In the genomic region with DNA sequence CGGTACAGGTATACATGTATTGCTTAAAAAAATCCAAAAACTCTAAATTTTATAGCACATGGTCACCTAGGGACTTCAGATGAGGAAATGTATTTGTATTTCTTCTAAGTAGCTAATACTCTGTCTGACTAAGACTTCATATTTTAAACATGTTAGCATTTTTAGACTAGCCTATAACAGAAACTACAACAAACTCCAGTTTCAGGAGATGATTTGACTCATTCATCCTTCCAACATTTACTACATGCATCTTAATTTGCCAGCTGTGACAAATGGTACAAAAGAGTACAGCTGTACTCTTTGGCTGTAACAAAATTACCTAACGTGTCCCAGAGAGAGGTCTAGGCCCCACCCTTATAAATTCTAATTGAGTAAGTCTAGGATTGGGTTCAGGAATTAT, we compare ENCODE assay signal across 12 cellular contexts. TPM values are rescaled to one million over a fixed set of nuclear protein-coding genes. Genes with fewer than 3 reads are reported as not detected.
DNase-seq lines count a peak whose midpoint lies in the region; ATAC-seq, FAIRE-seq and TF ChIP-seq lines count a peak whose summit lies in the region.
"Had no signal": no experiment of that assay in that cellular context is flagged by ENCODE, and none has a peak within 500 bp of the region (broad histone marks: within the 10 kb centered on the region; RNA-seq: fewer than 3 reads in every experiment).

No MANE protein-coding gene starts in this region.

- no peak overlapping the region for H2AFZ ChIP-seq in HepG2 (ENCODE audit: low read length)

- intact Hi-C loops in activated CD4-positive, alpha-beta memory T cell treated with anti-CD3 and anti-CD28 coated beads for 36 hours (cut with micrococcal nuclease), result loop anchor here (1.0 to 10.0 kb wide), 5 partner anchors 111 to 748 kb away; a partner anchor contains a TSS
- intact Hi-C loops in HepG2 (cut with micrococcal nuclease; ENCODE audit: unreplicated experiment) (no loop called here), body of pancreas (cut with DNase I) (no loop called here)

- no peak overlapping the region for H3K4me2 ChIP-seq in HepG2 (ENCODE audit: low read depth, low read length)

- H3K4me1 Mint-ChIP-seq in activated CD4-positive, alpha-beta memory T cell treated with anti-CD3 and anti-CD28 coated beads for 36 hours (ENCODE audit: low read depth), result peaks cover 35% of the 10 kb centered on the region

- no TSS peak for BruUV-seq in HepG2 (replicated peaks; lab: Mats Ljungman, UMichigan)

- H3K27ac ChIP-seq in HepG2 (ENCODE audit: extremely low read length, insufficient read depth, low read length), result no peak overlapping the region
- H3K27ac ChIP-seq in body of pancreas, result no peak overlapping the region
- H3K27ac ChIP-seq: neutrophil had no signal

- ATAC-seq in GM18861 (IDR thresholded peaks at IDR 0.05; ENCODE audit: unreplicated experiment), result peak; percentile 88
- ATAC-seq in GM21367 (IDR thresholded peaks at IDR 0.05; ENCODE audit: unreplicated experiment), result peak; percentile 65
- ATAC-seq in HG03045 (IDR thresholded peaks at IDR 0.05; ENCODE audit: unreplicated experiment), result peak; percentile 82
- ATAC-seq in HepG2, result no peak
- ATAC-seq in body of pancreas, result no peak
- ATAC-seq: left lobe of liver had no signal

- TF ChIP-seq CTCF in HepG2 (CRISPR knock-in tag; IDR thresholded peaks at IDR 0.05), result no peak
- no peak for TF ChIP-seq CTCF in body of pancreas (IDR thresholded peaks at IDR 0.05)

- H3K9me3 Mint-ChIP-seq in activated CD4-positive, alpha-beta memory T cell treated with anti-CD3 and anti-CD28 coated beads for 36 hours, result no peaks in the 10 kb centered on the region

- peak overlapping the region; percentile 62 for H3K27ac Mint-ChIP-seq in activated CD4-positive, alpha-beta memory T cell treated with anti-CD3 and anti-CD28 coated beads for 36 hours

- H3K4me1 ChIP-seq in HepG2 (ENCODE audit: insufficient read depth, low read length) (no peaks in the 10 kb centered on the region), body of pancreas (peaks cover 5% of the 10 kb centered on the region)

- TF ChIP-seq POLR2A in HepG2 (IDR thresholded peaks at IDR 0.05; ENCODE audit: insufficient read depth in 1 of 2, low read depth in 2 of 2, low read length in 2 of 2), result no peak
- TF ChIP-seq POLR2A in body of pancreas (IDR thresholded peaks at IDR 0.05), result no peak

- H4K20me1 ChIP-seq in HepG2 (ENCODE audit: insufficient read depth, low read length), result no peaks in the 10 kb centered on the region

- H3K79me2 ChIP-seq in HepG2 (ENCODE audit: insufficient read depth, low read length), result no peaks in the 10 kb centered on the region

- TF ChIP-seq EP300 in HepG2 (IDR thresholded peaks at IDR 0.05; ENCODE audit: low read depth in 2 of 2, low read length in 2 of 2), result no peak
- TF ChIP-seq EP300 in HepG2 (CRISPR knock-in tag; IDR thresholded peaks at IDR 0.05; ENCODE audit: borderline replicate concordance), result no peak

- H3K27me3 Mint-ChIP-seq in activated CD4-positive, alpha-beta memory T cell treated with anti-CD3 and anti-CD28 coated beads for 36 hours, result no peaks in the 10 kb centered on the region

- 94% methylated on average over 2 of the region's 2 CpGs for WGBS in HepG2 (ENCODE audit: low lambda C conversion rate)
- 90% methylated on average over 2 of the region's 2 CpGs for WGBS in body of pancreas, 2 donors

- H3K27me3 ChIP-seq in HepG2 (ENCODE audit: control insufficient read depth in 1 of 2, insufficient read depth in 2 of 2, low read length in 2 of 2) (no peaks in the 10 kb centered on the region), body of pancreas (no peaks in the 10 kb centered on the region)
- H3K27me3 ChIP-seq: neutrophil had no signal

- H3K4me3 ChIP-seq in HepG2 (replicated peaks in 1 of 3; ENCODE audit: insufficient read depth in 1 of 3, low read depth in 2 of 3, low read length in 3 of 3) (no peak overlapping the region), body of pancreas (no peak overlapping the region)

- CTCF ChIA-PET in activated CD4-positive, alpha-beta memory T cell treated with anti-CD3 and anti-CD28 coated beads for 36 hours (lab: Charles Lee), result interaction anchor here (1.0 to 1.9 kb wide), 3 partner anchors 22 to 112 kb away, joined by 3 to 9 read pairs (median 4); a partner anchor contains a TSS
- CTCF ChIA-PET in HepG2 (lab: Yijun Ruan, JAX; ENCODE audit: low intra/inter-chr PET ratio, low total read pairs), result no interaction called here

- no peaks in the 10 kb centered on the region for H3K9me3 ChIP-seq in HepG2 (ENCODE audit: low read length)
- H3K9me3 ChIP-seq in body of pancreas, result no peaks in the 10 kb centered on the region
- H3K9me3 ChIP-seq: neutrophil had no signal

- DNase-seq in activated CD4-positive, alpha-beta memory T cell treated with anti-CD3 and anti-CD28 coated beads for 36 hours, result no peak
- DNase-seq in iPS-NIHi7 (ENCODE audit: extremely low spot score) (no peak), NCI-H82 (lab: John Stamatoyannopoulos, UW) (no peak), HepG2 (ENCODE audit: low spot score) (no peak), body of pancreas (no peak)
- DNase-seq: NCI-H1694 had no signal

- in situ Hi-C loops in HepG2 (cut with HindIII; ENCODE audit: extremely low pct_ligation_motif_present, low pct_unique_long_range_greater_than_20kb), result no loop called here

- POLR2A ChIA-PET in activated CD4-positive, alpha-beta memory T cell treated with anti-CD3 and anti-CD28 coated beads for 36 hours (lab: Charles Lee), result interaction anchor here (1.4 to 1.9 kb wide), 2 partner anchors 10 to 22 kb away, joined by 4 to 14 read pairs; a partner anchor contains a TSS
- POLR2A ChIA-PET in HepG2 (lab: Yijun Ruan, JAX), result no interaction called here

- H3K36me3 ChIP-seq in HepG2 (replicated peaks in 1 of 2; ENCODE audit: control insufficient read depth in 1 of 2, insufficient read depth in 2 of 2, low read length in 2 of 2), result peaks cover 1 to 57% of the 10 kb centered on the region in 2 experiments; a peak in 4 of 5 replicates
- peaks cover 0 to 7% of the 10 kb centered on the region in 2 donors for H3K36me3 ChIP-seq in body of pancreas (replicated peaks in 1 of 2; ENCODE audit: insufficient read depth in 1 of 2, low read depth in 2 of 2)

- no peak overlapping the region for H3K4me3 Mint-ChIP-seq in activated CD4-positive, alpha-beta memory T cell treated with anti-CD3 and anti-CD28 coated beads for 36 hours

- no peak for FAIRE-seq in HepG2 (lab: Jason Lieb, UNC)

- H3K36me3 Mint-ChIP-seq in activated CD4-positive, alpha-beta memory T cell treated with anti-CD3 and anti-CD28 coated beads for 36 hours, result peaks cover 47% of the 10 kb centered on the region

- H3K9ac ChIP-seq in HepG2 (ENCODE audit: insufficient read depth, low read depth, low read length), result no peak overlapping the region

- TF ChIP-seq RAD21 in HepG2 (CRISPR knock-in tag; IDR thresholded peaks at IDR 0.05), result no peak

RNA-seq across cellular contexts. Expression of a gene that starts 22.2 kb away (rescaled TPM):
- total RNA-seq in activated CD4-positive, alpha-beta memory T cell treated with anti-CD3 and anti-CD28 coated beads for 36 hours, result 10 to 100 TPM; 35.5 to 35.9 TPM
- total RNA-seq in HepG2 (2016; rRNA removed; fragmentation: Illumina TruSeq; extraction: Trizol) (8.8 and 14.5 TPM in 2 replicates), body of pancreas (10 to 100 TPM in 1 of 2 donors, 1 to 10 TPM in 1; 7.6 to 12.2 TPM)
- total RNA-seq in HepG2 (2016; cell fraction: cytosol; rRNA removed; fragmentation: Illumina TruSeq; extraction: Trizol; ENCODE audit: low read depth), result 6.0 and 6.3 TPM in 2 replicates
- total RNA-seq in HepG2 (2016; cell fraction: insoluble cytoplasmic fraction; rRNA removed; fragmentation: Illumina TruSeq; extraction: Trizol), result 10.0 and 16.3 TPM in 2 replicates
- 6.8 and 8.7 TPM in 2 replicates for total RNA-seq in HepG2 (2016; cell fraction: membrane; rRNA removed; fragmentation: Illumina TruSeq; extraction: Trizol)
- total RNA-seq in HepG2 (2016; cell fraction: nucleus; rRNA removed; fragmentation: Illumina TruSeq; extraction: Trizol), result 15.7 and 19.0 TPM in 2 replicates
- 13.4 and 15.6 TPM in 2 replicates for polyA plus RNA-seq in HepG2 (2011; rRNA removed)
- 9.0 and 10.6 TPM in 2 replicates for polyA plus RNA-seq in HepG2 (2011; cell fraction: cytosol; rRNA removed)
- 7.2 and 7.7 TPM in 2 replicates for polyA plus RNA-seq in HepG2 (2011; cell fraction: nucleus; rRNA removed)
- polyA plus RNA-seq in HepG2 (2012), result 8.9 and 12.3 TPM in 2 replicates
- 0.62 and 0.75 TPM in 2 replicates for polyA plus RNA-seq in HepG2 (2016; cell fraction: cytosol; fragmentation: Illumina TruSeq; extraction: Trizol; ENCODE audit: low read depth)
- polyA plus RNA-seq in HepG2 (2016; cell fraction: insoluble cytoplasmic fraction; fragmentation: Illumina TruSeq; extraction: Trizol; ENCODE audit: low read depth), result 7.3 and 8.0 TPM in 2 replicates
- polyA plus RNA-seq in HepG2 (2016; cell fraction: membrane; fragmentation: Illumina TruSeq; extraction: Trizol; ENCODE audit: low read depth), result 2.4 and 2.5 TPM in 2 replicates
- 17.1 and 18.9 TPM in 2 replicates for polyA plus RNA-seq in HepG2 (2016; cell fraction: nucleus; fragmentation: Illumina TruSeq; extraction: Trizol; ENCODE audit: insufficient read depth, low read depth)
- 47.3 and 130 TPM in 2 replicates for polyA minus RNA-seq in HepG2 (2011; rRNA and poly(A)+ RNA removed; ENCODE audit: low replicate concordance)
- 15.9 and 16.4 TPM in 2 replicates for polyA minus RNA-seq in HepG2 (2011; cell fraction: cytosol; rRNA and poly(A)+ RNA removed)
- 21.2 and 22.0 TPM in 2 replicates for polyA minus RNA-seq in HepG2 (2011; cell fraction: nucleus; rRNA and poly(A)+ RNA removed)

RNA-seq across cellular contexts. Expression of a gene that starts 24.7 kb away (rescaled TPM):
- not detected for total RNA-seq in activated CD4-positive, alpha-beta memory T cell treated with anti-CD3 and anti-CD28 coated beads for 36 hours
- total RNA-seq in HepG2 (2016; rRNA removed; fragmentation: Illumina TruSeq; extraction: Trizol), result not detected in 2 replicates
- not detected in 2 replicates for total RNA-seq in HepG2 (2016; cell fraction: cytosol; rRNA removed; fragmentation: Illumina TruSeq; extraction: Trizol; ENCODE audit: low read depth)
- not detected in 2 replicates for total RNA-seq in HepG2 (2016; cell fraction: insoluble cytoplasmic fraction; rRNA removed; fragmentation: Illumina TruSeq; extraction: Trizol)
- not detected in 2 replicates for total RNA-seq in HepG2 (2016; cell fraction: membrane; rRNA removed; fragmentation: Illumina TruSeq; extraction: Trizol)
- not detected in 2 replicates for total RNA-seq in HepG2 (2016; cell fraction: nucleus; rRNA removed; fragmentation: Illumina TruSeq; extraction: Trizol)
- polyA plus RNA-seq in HepG2 (2011; rRNA removed), result not detected in 2 replicates
- polyA plus RNA-seq in HepG2 (2011; cell fraction: cytosol; rRNA removed), result not detected in 2 replicates
- not detected in 2 replicates for polyA plus RNA-seq in HepG2 (2011; cell fraction: nucleus; rRNA removed)
- not detected in 2 replicates for polyA plus RNA-seq in HepG2 (2012)
- not detected in 2 replicates for polyA plus RNA-seq in HepG2 (2016; cell fraction: cytosol; fragmentation: Illumina TruSeq; extraction: Trizol; ENCODE audit: low read depth)
- polyA plus RNA-seq in HepG2 (2016; cell fraction: insoluble cytoplasmic fraction; fragmentation: Illumina TruSeq; extraction: Trizol; ENCODE audit: low read depth), result not detected in 2 replicates
- polyA plus RNA-seq in HepG2 (2016; cell fraction: membrane; fragmentation: Illumina TruSeq; extraction: Trizol; ENCODE audit: low read depth), result not detected in 2 replicates
- polyA plus RNA-seq in HepG2 (2016; cell fraction: nucleus; fragmentation: Illumina TruSeq; extraction: Trizol; ENCODE audit: insufficient read depth, low read depth), result not detected in 2 replicates
- not detected in 2 replicates for polyA minus RNA-seq in HepG2 (2011; rRNA and poly(A)+ RNA removed; ENCODE audit: low replicate concordance)
- not detected in 2 replicates for polyA minus RNA-seq in HepG2 (2011; cell fraction: cytosol; rRNA and poly(A)+ RNA removed)
- not detected in 2 replicates for polyA minus RNA-seq in HepG2 (2011; cell fraction: nucleus; rRNA and poly(A)+ RNA removed)
- total RNA-seq in body of pancreas, result not detected
- total RNA-seq: HT-29, left lobe of liver had no signal

Comparison
In these comparisons a context has a peak if more than half of its experiments do, and no peak if none do; other contexts are left out.
1. ATAC-seq: peak in GM18861 (single experiment), GM21367 (single experiment) and HG03045 (single experiment); none in HepG2 (single experiment) and body of pancreas (single experiment).